In genomic region chr5:134145061-134145757, GRCh38 we compare ENCODE assay signal across 1 cellular context.
TF ChIP-seq lines count a peak whose summit lies in the region.

No MANE protein-coding gene starts in this region.

TF ChIP-seq in HEK293T, 16 proteins besides CTCF, POLR2A, EP300 and RAD21:
- no peak for TF ChIP-seq PKNOX1 (IDR thresholded peaks at IDR 0.05)
- TF ChIP-seq BHLHE40 (IDR thresholded peaks at IDR 0.05; ENCODE audit: borderline replicate concordance), result no peak
- no peak for TF ChIP-seq FOXM1 (IDR thresholded peaks at IDR 0.05; ENCODE audit: borderline replicate concordance)
- no peak for TF ChIP-seq SP1 (IDR thresholded peaks at IDR 0.05)
- TF ChIP-seq FOXA1 (IDR thresholded peaks at IDR 0.05), result no peak
- TF ChIP-seq L3MBTL2 (conservative IDR thresholded peaks at IDR 0.05), result no peak
- no peak for TF ChIP-seq SUZ12 (IDR thresholded peaks at IDR 0.05)
- no peak for TF ChIP-seq TARDBP (IDR thresholded peaks at IDR 0.05)
- TF ChIP-seq ELF4 (IDR thresholded peaks at IDR 0.05), result no peak
- no peak for TF ChIP-seq ARNT (IDR thresholded peaks at IDR 0.05)
- no peak for TF ChIP-seq LEF1 (IDR thresholded peaks at IDR 0.05; ENCODE audit: borderline replicate concordance)
- TF ChIP-seq NFRKB (IDR thresholded peaks at IDR 0.05), result no peak
- TF ChIP-seq CTBP1 (IDR thresholded peaks at IDR 0.05; ENCODE audit: borderline replicate concordance), result no peak
- no peak for TF ChIP-seq ZNF384 (IDR thresholded peaks at IDR 0.05)
